ENCODE assay signal across 8 cellular contexts in genomic region chr19:35546532-35546931, GRCh38. TPM values are rescaled to one million over a fixed set of nuclear protein-coding genes. Genes with fewer than 3 reads are reported as not detected.
A peak's percentile ranks its signal among the peaks of the same experiment; 100 is the strongest.
DNase-seq lines count a peak whose midpoint lies in the region; ATAC-seq and TF ChIP-seq lines count a peak whose summit lies in the region.
"Had no signal": no experiment of that assay in that cellular context is flagged by ENCODE, and none has a peak within 500 bp of the region (broad histone marks: within the 10 kb centered on the region; RNA-seq: fewer than 3 reads in every experiment).

No MANE protein-coding gene starts in this region.

- no peak overlapping the region for H3K23ac ChIP-seq in H9 (ENCODE audit: insufficient read length, low read depth, low read length)

- H4K91ac ChIP-seq in H9 (ENCODE audit: insufficient read length, low read depth, low read length) = no peak overlapping the region

- H2BK20ac ChIP-seq in H9 (ENCODE audit: low read depth, low read length, poor library complexity, severe bottlenecking) = no peak overlapping the region

- H3K36me3 ChIP-seq in smooth muscle cell (ENCODE audit: low read depth) = no peaks in the 10 kb centered on the region
- H3K36me3 ChIP-seq: ovary had no signal

- H3K27me3 Mint-ChIP-seq in H9 (ENCODE audit: low read depth) (no peaks in the 10 kb centered on the region), T-cell (no peaks in the 10 kb centered on the region)

- H3K27ac Mint-ChIP-seq in H9 (peak overlapping the region in 1 of 3 experiments; percentile 77; a peak in 1 of 7 replicates), T-cell (peak overlapping the region; percentile 69 to 78)

- H2BK12ac ChIP-seq in H9 (ENCODE audit: insufficient read length, low read depth, low read length) = no peak overlapping the region

- no peak overlapping the region for H4K8ac ChIP-seq in H9 (replicated peaks; ENCODE audit: insufficient read length, low read depth, low read length)

- no CpG with 5 or more reads among the region's 8 CpGs for WGBS in H9 (ENCODE audit: extremely low coverage, insufficient read length, low lambda C conversion rate)
- 96% methylated on average over 8 of the region's 8 CpGs for WGBS in smooth muscle cell (ENCODE audit: low lambda C conversion rate)

- DNase-seq in H9 (no peak), T-cell (no peak), fibroblast of pulmonary artery (ENCODE audit: low read depth) (no peak), smooth muscle cell (lab: John Stamatoyannopoulos, UW; ENCODE audit: unreplicated experiment) (no peak), HEK293T (ENCODE audit: extremely low spot score) (no peak)
- DNase-seq in stimulated activated CD4-positive, alpha-beta T cell treated with anti-CD3 and anti-CD28 coated beads, Interleukin-12 subunit alpha, Interleukin-12 subunit beta, amount 100 ng/mL, for 4 hours = no peak

- H3K4me2 ChIP-seq in H9 (ENCODE audit: insufficient read depth, insufficient read length, low read length) (peak overlapping the region; percentile 90), smooth muscle cell (peak overlapping the region; percentile 98)

- H2BK5ac ChIP-seq in H9 (ENCODE audit: insufficient read length, low read length) = no peak overlapping the region

- H3K36me3 Mint-ChIP-seq in H9 (ENCODE audit: insufficient read depth in 1 of 3, low read depth in 3 of 3) = peaks cover 14 to 63% (median 41%) of the 10 kb centered on the region in 3 experiments; a peak in 6 of 7 replicates
- H3K36me3 Mint-ChIP-seq in T-cell = peaks cover 10% of the 10 kb centered on the region

- TF ChIP-seq CTCF in H9 (conservative IDR thresholded peaks at IDR 0.05) (no peak), fibroblast of pulmonary artery (IDR thresholded peaks at IDR 0.05; ENCODE audit: low read length, missing control alignments) (no peak), smooth muscle cell (IDR thresholded peaks at IDR 0.05; ENCODE audit: borderline replicate concordance, insufficient read depth, poor library complexity, severe bottlenecking) (no peak)

- peaks cover 6% of the 10 kb centered on the region; the same call in 1 of the 2 replicates for H3K4me1 ChIP-seq in H9 (ENCODE audit: insufficient read depth, low read length)
- H3K4me1 ChIP-seq in smooth muscle cell (ENCODE audit: low read depth) = peaks cover 15% of the 10 kb centered on the region

- POLR2A ChIA-PET in T-cell (lab: Charles Lee) = no interaction called here
- POLR2A ChIA-PET in HEK293T (lab: Yijun Ruan, JAX) = interaction anchor here (0.8 kb wide), 1 partner anchor 36 kb away, joined by 3 read pairs; no protein-coding TSS in a partner anchor

- H2AFZ ChIP-seq in H9 (ENCODE audit: low read length) = no peak overlapping the region
- H2AFZ ChIP-seq in smooth muscle cell (ENCODE audit: low read depth) = no peak overlapping the region

- peaks cover 24 to 28% of the 10 kb centered on the region in 2 experiments for H3K4me1 Mint-ChIP-seq in H9
- H3K4me1 Mint-ChIP-seq in T-cell = peaks cover 35 to 39% (median 39%) of the 10 kb centered on the region in 3 donors

- H3K18ac ChIP-seq in H9 (ENCODE audit: insufficient read length, low read depth, low read length) = no peak overlapping the region

- H3K4me3 Mint-ChIP-seq in H9 (peak overlapping the region; percentile 95 to 97), T-cell (peak overlapping the region; percentile 83 to 89 (median 84))

- no peak overlapping the region for H3K27ac ChIP-seq in H9 (ENCODE audit: insufficient read length, low read depth, low read length)
- no peak overlapping the region for H3K27ac ChIP-seq in smooth muscle cell (ENCODE audit: low read depth)

- H4K20me1 ChIP-seq in H9 (ENCODE audit: control insufficient read depth, insufficient read depth, insufficient read length) (no peaks in the 10 kb centered on the region), smooth muscle cell (ENCODE audit: low read depth) (no peaks in the 10 kb centered on the region)

- no peaks in the 10 kb centered on the region for H3K79me1 ChIP-seq in H9 (ENCODE audit: insufficient read depth, low read depth, low read length, poor library complexity, severe bottlenecking)

- H3K4me3 ChIP-seq in fibroblast of pulmonary artery (replicated peaks; ENCODE audit: low read depth, low read length) (peak overlapping the region; percentile 92), smooth muscle cell (peak overlapping the region; percentile 88)

- H3K9me3 Mint-ChIP-seq in H9 (no peaks in the 10 kb centered on the region), T-cell (no peaks in the 10 kb centered on the region)

- H3K9ac ChIP-seq in H9 (ENCODE audit: extremely low read depth, insufficient read length, low read length) (peak overlapping the region; percentile 12), smooth muscle cell (ENCODE audit: low read depth) (peak overlapping the region; percentile 88)

- no peak overlapping the region for H3K56ac ChIP-seq in H9 (ENCODE audit: insufficient read length, low read depth, low read length)

- no peak overlapping the region for H2BK120ac ChIP-seq in H9 (ENCODE audit: low read depth, low read length, poor library complexity, severe bottlenecking)

- no peak overlapping the region for H2AK5ac ChIP-seq in H9 (ENCODE audit: insufficient read length, low read length)

- no peaks in the 10 kb centered on the region for H3K9me3 ChIP-seq in H9 (ENCODE audit: control insufficient read depth, low read depth, low read length)
- no peaks in the 10 kb centered on the region for H3K9me3 ChIP-seq in smooth muscle cell (replicated peaks; ENCODE audit: low read depth)
- H3K9me3 ChIP-seq: ovary had no signal

- H3K79me2 ChIP-seq in H9 (ENCODE audit: insufficient read depth, low read length) = peaks cover 5% of the 10 kb centered on the region; the same call in 1 of the 2 replicates
- peaks cover 11% of the 10 kb centered on the region for H3K79me2 ChIP-seq in smooth muscle cell (ENCODE audit: low read depth)

- ATAC-seq in T-cell (replicated peaks in 1 of 4) (no peak), HG03457 (IDR thresholded peaks at IDR 0.05; ENCODE audit: unreplicated experiment) (no peak)

- H4K5ac ChIP-seq in H9 (ENCODE audit: insufficient read length, low read depth, low read length) = no peak overlapping the region

- H3K4ac ChIP-seq in H9 (ENCODE audit: low read depth, low read length) = no peak overlapping the region

- no peaks in the 10 kb centered on the region for H3K27me3 ChIP-seq in H9 (ENCODE audit: insufficient read depth, low read length)
- no peaks in the 10 kb centered on the region for H3K27me3 ChIP-seq in smooth muscle cell (ENCODE audit: low read depth)
- H3K27me3 ChIP-seq: ovary had no signal

- CTCF ChIA-PET in T-cell (lab: Charles Lee) = no interaction called here
- CTCF ChIA-PET in HEK293T (lab: Yijun Ruan, JAX) = no interaction called here

- H3T11ph ChIP-seq in H9 (ENCODE audit: low read length) = no peak overlapping the region

- no peaks in the 10 kb centered on the region for H3F3A ChIP-seq in smooth muscle cell (ENCODE audit: low read depth)

- no peak overlapping the region for H3K14ac ChIP-seq in H9 (ENCODE audit: insufficient read depth, low read length)

- peaks cover 13% of the 10 kb centered on the region for H3K23me2 ChIP-seq in H9 (ENCODE audit: insufficient read length, low read depth, low read length, poor library complexity, severe bottlenecking)

- no peak overlapping the region for H2BK15ac ChIP-seq in H9 (ENCODE audit: low read depth, low read length)

TF ChIP-seq in HEK293T, 16 proteins besides CTCF, POLR2A, EP300 and RAD21:
- TF ChIP-seq FOXK2 (IDR thresholded peaks at IDR 0.05) (no peak), L3MBTL2 (conservative IDR thresholded peaks at IDR 0.05) (no peak), ZNF384 (IDR thresholded peaks at IDR 0.05) (no peak), HDGF (IDR thresholded peaks at IDR 0.05; ENCODE audit: borderline replicate concordance) (no peak), CTBP1 (IDR thresholded peaks at IDR 0.05; ENCODE audit: borderline replicate concordance) (no peak), LEF1 (IDR thresholded peaks at IDR 0.05; ENCODE audit: borderline replicate concordance) (no peak), TARDBP (IDR thresholded peaks at IDR 0.05) (no peak), SP1 (IDR thresholded peaks at IDR 0.05) (no peak)
TF ChIP-seq in HEK293T: peak in this region for 0.

RNA-seq across cellular contexts. Expression of gene TMEM147, which starts 1.1 kb away (rescaled TPM):
- total RNA-seq in H9 (2021) (125 and 128 TPM in 2 replicates), T-cell (10 to 100 TPM; 27.5 to 46.6 (median 44.2) TPM), smooth muscle cell (128 and 168 TPM in 2 replicates)
- 291 and 293 TPM in 2 replicates for polyA plus RNA-seq in smooth muscle cell

RNA-seq across cellular contexts. Expression of gene GAPDHS, which starts 13.3 kb away (rescaled TPM):
- not detected in 2 replicates for total RNA-seq in H9 (2021)
- total RNA-seq in T-cell = not detected
- not detected in 2 replicates for total RNA-seq in smooth muscle cell
- polyA plus RNA-seq in smooth muscle cell = 0.16 TPM in 1 of 2 replicates, not detected in the other
- total RNA-seq: ovary had no signal
- polyA plus RNA-seq: ovary had no signal

RNA-seq across cellular contexts. Expression of gene ATP4A, which starts 16.9 kb away (rescaled TPM):
- 0.24 and 0.88 TPM in 2 replicates for total RNA-seq in H9 (2021)
- total RNA-seq in T-cell = not detected
- not detected in 2 replicates for total RNA-seq in smooth muscle cell
- polyA plus RNA-seq in smooth muscle cell = not detected in 2 replicates
- total RNA-seq: ovary had no signal

RNA-seq across cellular contexts. Expression of gene SBSN, which starts 18.4 kb away (rescaled TPM):
- 0.15 and 0.24 TPM in 2 replicates for total RNA-seq in H9 (2021)
- under 1 TPM in 1 of 5 donors, not detected in 4; 0.23 TPM for total RNA-seq in T-cell
- total RNA-seq in smooth muscle cell = 14.9 and 19.8 TPM in 2 replicates
- polyA plus RNA-seq in smooth muscle cell = 4.9 and 11.7 TPM in 2 replicates
- total RNA-seq: ovary had no signal
- polyA plus RNA-seq: ovary had no signal

RNA-seq across cellular contexts. Expression of gene DMKN, which starts 33.1 kb away (rescaled TPM):
- total RNA-seq in H9 (2021) (267 and 278 TPM in 2 replicates), T-cell (1 to 10 TPM in 4 of 5 donors, not detected in 1; 1.8 to 2.3 (median 2.1) TPM), smooth muscle cell (46.5 and 132 TPM in 2 replicates)
- polyA plus RNA-seq in smooth muscle cell = 31.2 and 75.4 TPM in 2 replicates
